In the genomic region with DNA sequence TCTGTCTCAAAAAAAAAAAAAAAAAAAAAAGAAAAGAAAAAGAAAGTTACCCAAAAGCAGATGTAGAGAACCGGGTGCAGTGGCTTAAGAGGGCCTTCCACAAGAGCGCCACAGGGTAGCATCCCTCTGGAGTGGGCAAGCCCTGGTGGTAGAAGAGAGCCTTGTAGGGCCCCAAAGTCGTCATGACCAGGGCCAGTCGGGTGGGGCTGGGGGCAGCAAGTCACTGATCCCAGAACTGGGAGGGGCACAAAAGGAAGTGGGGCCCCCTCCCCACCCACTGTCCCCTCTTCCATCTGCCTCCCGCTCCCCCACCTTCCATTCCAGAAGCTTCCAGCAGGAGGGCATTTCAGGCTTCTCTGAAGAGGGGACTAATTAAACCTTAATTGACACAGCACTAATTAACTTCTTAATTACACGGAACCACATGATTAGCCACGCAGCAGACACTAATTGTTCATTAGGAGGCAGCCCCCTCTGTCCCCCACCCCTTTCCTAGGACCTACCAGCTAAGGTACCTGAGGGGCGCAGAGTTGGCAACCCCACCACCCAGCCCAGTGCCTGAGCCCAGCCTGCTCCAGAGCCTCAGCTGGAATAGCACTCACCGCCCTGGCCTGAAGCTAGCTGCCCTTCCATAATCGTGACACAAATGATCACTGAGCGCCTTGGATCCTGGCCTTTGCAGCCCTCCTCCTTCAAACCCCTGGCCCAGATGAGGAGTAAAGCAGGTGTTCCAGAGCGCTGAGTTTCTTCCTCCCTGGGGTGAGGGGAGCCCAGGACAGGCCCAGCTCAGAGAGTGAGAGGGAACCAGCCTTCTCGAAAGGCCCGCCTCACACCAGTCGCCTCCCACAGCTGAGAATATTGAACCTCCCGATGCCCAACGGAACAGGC, we compare ENCODE assay signal across 18 cellular contexts. TPM values are rescaled to one million over a fixed set of nuclear protein-coding genes. Genes with fewer than 3 reads are reported as not detected.
DNase-seq lines count a peak whose midpoint lies in the region; ATAC-seq and TF ChIP-seq lines count a peak whose summit lies in the region.
"Had no signal": no experiment of that assay in that cellular context is flagged by ENCODE, and none has a peak within 500 bp of the region (broad histone marks: within the 10 kb centered on the region; RNA-seq: fewer than 3 reads in every experiment).

No MANE protein-coding gene starts in this region.

- ATAC-seq in Right ventricle myocardium superior (ENCODE audit: poor library complexity) (no peak), left ventricle myocardium superior (no peak)

- no peak for TF ChIP-seq CTCF in chondrocyte (IDR thresholded peaks at IDR 0.05)
- TF ChIP-seq CTCF in spleen (IDR thresholded peaks at IDR 0.05 in 8 of 11, conservative IDR thresholded peaks at IDR 0.05 in 3 of 11) = no peak

- no peak overlapping the region for H3K27ac ChIP-seq in spleen
- H3K27ac ChIP-seq: Peyer's patch had no signal

- H3K36me3 Mint-ChIP-seq in chondrocyte (ENCODE audit: low read depth) = no peaks in the 10 kb centered on the region
- no peaks in the 10 kb centered on the region for H3K36me3 Mint-ChIP-seq in activated T-cell treated with anti-CD3 and anti-CD28 coated beads, Interleukin-2, amount 50 U/mL, for 24 hours (ENCODE audit: low read depth)
- H3K36me3 Mint-ChIP-seq in activated T-helper 1 cell treated with anti-CD3 and anti-CD28 coated beads, Interleukin-12 subunit alpha, Interleukin-12 subunit beta, Interleukin-2, Interleukin-4 antibody, amounts not matched to agents 30 ng/mL and 10 ng/mL and 1 ng/mL, durations not matched to agents 14 hours and 24 hours and 36 hours (ENCODE audit: low read depth) = no peaks in the 10 kb centered on the region
- H3K36me3 Mint-ChIP-seq: CD4-positive, CD25-positive, alpha-beta regulatory T cell had no signal

- peaks cover 0 to 8% (median 0%) of the 10 kb centered on the region in 8 donors for H3K9me3 ChIP-seq in spleen
- H3K9me3 ChIP-seq: Peyer's patch, SK-N-SH had no signal

- peaks cover 6% of the 10 kb centered on the region for H3K9me3 Mint-ChIP-seq in chondrocyte (ENCODE audit: low read depth)
- no peaks in the 10 kb centered on the region for H3K9me3 Mint-ChIP-seq in activated T-cell treated with anti-CD3 and anti-CD28 coated beads, Interleukin-2, amount 50 U/mL, for 24 hours
- H3K9me3 Mint-ChIP-seq in activated T-helper 1 cell treated with anti-CD3 and anti-CD28 coated beads, Interleukin-12 subunit alpha, Interleukin-12 subunit beta, Interleukin-2, Interleukin-4 antibody, amounts not matched to agents 30 ng/mL and 10 ng/mL and 1 ng/mL, durations not matched to agents 14 hours and 24 hours and 36 hours = no peaks in the 10 kb centered on the region

- H3K4me3 Mint-ChIP-seq in chondrocyte (ENCODE audit: unreplicated experiment) = no peak overlapping the region
- no peak overlapping the region for H3K4me3 Mint-ChIP-seq in activated T-cell treated with anti-CD3 and anti-CD28 coated beads, Interleukin-2, amount 50 U/mL, for 24 hours
- no peak overlapping the region for H3K4me3 Mint-ChIP-seq in activated T-helper 1 cell treated with anti-CD3 and anti-CD28 coated beads, Interleukin-12 subunit alpha, Interleukin-12 subunit beta, Interleukin-2, Interleukin-4 antibody, amounts not matched to agents 30 ng/mL and 10 ng/mL and 1 ng/mL, durations not matched to agents 14 hours and 24 hours and 36 hours
- H3K4me3 Mint-ChIP-seq: CD4-positive, CD25-positive, alpha-beta regulatory T cell; H9 had no signal

- 84 to 89% (median 88%) methylated on average over 14 to 17 of the region's 17 CpGs for WGBS in spleen, 5 donors

- no peaks in the 10 kb centered on the region for H3K36me3 ChIP-seq in spleen
- H3K36me3 ChIP-seq: Peyer's patch had no signal

- peak; percentile 11 for DNase-seq in Right ventricle myocardium superior
- no peak for DNase-seq in left ventricle myocardium superior
- DNase-seq in NCI-H69 (lab: John Stamatoyannopoulos, UW) = peak; percentile 85
- peak; percentile 68 for DNase-seq in chondrocyte (ENCODE audit: low spot score)
- peak; percentile 63 for DNase-seq in spleen
- no peak for DNase-seq in activated T-cell treated with anti-CD3 and anti-CD28 coated beads, Interleukin-2, amount 50 U/mL, for 24 hours
- no peak for DNase-seq in activated T-helper 1 cell treated with anti-CD3 and anti-CD28 coated beads, Interleukin-12 subunit alpha, Interleukin-12 subunit beta, Interleukin-2, Interleukin-4 antibody, amounts not matched to agents 30 ng/mL and 10 ng/mL and 1 ng/mL, durations not matched to agents 14 hours and 24 hours and 36 hours (ENCODE audit: low spot score)
- DNase-seq: Caco-2; CD4-positive, CD25-positive, alpha-beta regulatory T cell; H9; NCI-H1092; NCI-H146; NCI-H2081; NCI-H226; NCI-H526 treated with DMSO at 0.1 percent for 48 hours; SHP77; SK-N-SH had no signal

- TF ChIP-seq POLR2A in spleen (IDR thresholded peaks at IDR 0.05) = no peak

- H3K27me3 ChIP-seq in spleen (replicated peaks in 1 of 7) = peaks cover 0 to 18% (median 0%) of the 10 kb centered on the region in 7 donors
- H3K27me3 ChIP-seq: Peyer's patch had no signal

- H3K4me1 ChIP-seq in spleen = no peaks in the 10 kb centered on the region
- H3K4me1 ChIP-seq: Caco-2, Peyer's patch had no signal

- H3K27ac Mint-ChIP-seq in chondrocyte (ENCODE audit: unreplicated experiment) = no peak overlapping the region
- no peak overlapping the region for H3K27ac Mint-ChIP-seq in activated T-cell treated with anti-CD3 and anti-CD28 coated beads, Interleukin-2, amount 50 U/mL, for 24 hours
- no peak overlapping the region for H3K27ac Mint-ChIP-seq in activated T-helper 1 cell treated with anti-CD3 and anti-CD28 coated beads, Interleukin-12 subunit alpha, Interleukin-12 subunit beta, Interleukin-2, Interleukin-4 antibody, amounts not matched to agents 30 ng/mL and 10 ng/mL and 1 ng/mL, durations not matched to agents 14 hours and 24 hours and 36 hours
- H3K27ac Mint-ChIP-seq: CD4-positive, CD25-positive, alpha-beta regulatory T cell had no signal

- H3K4me3 ChIP-seq in spleen = no peak overlapping the region
- H3K4me3 ChIP-seq: Peyer's patch had no signal

- H3K27me3 Mint-ChIP-seq in chondrocyte (ENCODE audit: low read depth) = peaks cover 13% of the 10 kb centered on the region
- H3K27me3 Mint-ChIP-seq in activated T-cell treated with anti-CD3 and anti-CD28 coated beads, Interleukin-2, amount 50 U/mL, for 24 hours = peaks cover 27% of the 10 kb centered on the region
- peaks cover 19% of the 10 kb centered on the region for H3K27me3 Mint-ChIP-seq in activated T-helper 1 cell treated with anti-CD3 and anti-CD28 coated beads, Interleukin-12 subunit alpha, Interleukin-12 subunit beta, Interleukin-2, Interleukin-4 antibody, amounts not matched to agents 30 ng/mL and 10 ng/mL and 1 ng/mL, durations not matched to agents 14 hours and 24 hours and 36 hours (ENCODE audit: insufficient read depth)

- no peaks in the 10 kb centered on the region for H3K4me1 Mint-ChIP-seq in chondrocyte (ENCODE audit: low read depth)
- no peaks in the 10 kb centered on the region for H3K4me1 Mint-ChIP-seq in activated T-cell treated with anti-CD3 and anti-CD28 coated beads, Interleukin-2, amount 50 U/mL, for 24 hours (ENCODE audit: low read depth)
- no peaks in the 10 kb centered on the region for H3K4me1 Mint-ChIP-seq in activated T-helper 1 cell treated with anti-CD3 and anti-CD28 coated beads, Interleukin-12 subunit alpha, Interleukin-12 subunit beta, Interleukin-2, Interleukin-4 antibody, amounts not matched to agents 30 ng/mL and 10 ng/mL and 1 ng/mL, durations not matched to agents 14 hours and 24 hours and 36 hours (ENCODE audit: low read depth)
- H3K4me1 Mint-ChIP-seq: CD4-positive, CD25-positive, alpha-beta regulatory T cell had no signal

- intact Hi-C loops in Right ventricle myocardium superior (cut with DNase I) = no loop called here
- intact Hi-C loops in left ventricle myocardium superior (cut with micrococcal nuclease) = no loop called here
- intact Hi-C loops in spleen (cut with DNase I; ENCODE audit: low total_unique reads) = no loop called here
- intact Hi-C loops in activated T-helper 1 cell treated with anti-CD3 and anti-CD28 coated beads, Interleukin-12 subunit alpha, Interleukin-12 subunit beta, Interleukin-2, Interleukin-4 antibody, amounts not matched to agents 30 ng/mL and 10 ng/mL and 1 ng/mL, durations not matched to agents 14 hours and 24 hours and 36 hours (cut with micrococcal nuclease) = no loop called here

RNA-seq across cellular contexts. Expression of gene MDFI, which starts 34.8 kb away (rescaled TPM):
- total RNA-seq in Right ventricle myocardium superior = 1.1 TPM
- 1.3 TPM for total RNA-seq in left ventricle myocardium superior
- total RNA-seq in chondrocyte = 31.8 to 62.6 TPM (median 33.7 TPM) in 3 replicates
- under 1 TPM in 2 of 7 donors, not detected in 5; 0.47 to 0.82 TPM for total RNA-seq in spleen
- under 1 TPM; 0.28 to 0.68 (median 0.35) TPM for polyA plus RNA-seq in spleen
- not detected in 2 replicates for total RNA-seq in activated T-helper 1 cell treated with anti-CD3 and anti-CD28 coated beads, Interleukin-12 subunit alpha, Interleukin-12 subunit beta, Interleukin-2, Interleukin-4 antibody, amounts not matched to agents 30 ng/mL and 10 ng/mL and 1 ng/mL, durations not matched to agents 14 hours and 24 hours and 36 hours
- total RNA-seq: Caco-2; CD4-positive, CD25-positive, alpha-beta regulatory T cell had no signal
- polyA plus RNA-seq: CD4-positive, CD25-positive, alpha-beta regulatory T cell had no signal

Comparison
In these comparisons a context has a peak if more than half of its experiments do, and no peak if none do; other contexts are left out.
1. DNase-seq: peak in Right ventricle myocardium superior (single experiment), NCI-H69 (single experiment), chondrocyte (single experiment) and spleen (single experiment); none in left ventricle myocardium superior (single experiment), activated T-cell treated with anti-CD3 and anti-CD28 coated beads, Interleukin-2, amount 50 U/mL, for 24 hours (single experiment) and activated T-helper 1 cell treated with anti-CD3 and anti-CD28 coated beads, Interleukin-12 subunit alpha, Interleukin-12 subunit beta, Interleukin-2, Interleukin-4 antibody, amounts not matched to agents 30 ng/mL and 10 ng/mL and 1 ng/mL, durations not matched to agents 14 hours and 24 hours and 36 hours (single experiment).
2. RNA of gene MDFI, which starts 34.8 kb away (total RNA-seq): 31.8 to 62.6 TPM in chondrocyte; 1.3 TPM in left ventricle myocardium superior (single experiment), 1.1 TPM in Right ventricle myocardium superior (single experiment), 0.47 to 0.82 TPM in spleen and not detected in activated T-helper 1 cell treated with anti-CD3 and anti-CD28 coated beads, Interleukin-12 subunit alpha, Interleukin-12 subunit beta, Interleukin-2, Interleukin-4 antibody, amounts not matched to agents 30 ng/mL and 10 ng/mL and 1 ng/mL, durations not matched to agents 14 hours and 24 hours and 36 hours; every median in the first group is over 10 times any median in the second.